In the genomic region with DNA sequence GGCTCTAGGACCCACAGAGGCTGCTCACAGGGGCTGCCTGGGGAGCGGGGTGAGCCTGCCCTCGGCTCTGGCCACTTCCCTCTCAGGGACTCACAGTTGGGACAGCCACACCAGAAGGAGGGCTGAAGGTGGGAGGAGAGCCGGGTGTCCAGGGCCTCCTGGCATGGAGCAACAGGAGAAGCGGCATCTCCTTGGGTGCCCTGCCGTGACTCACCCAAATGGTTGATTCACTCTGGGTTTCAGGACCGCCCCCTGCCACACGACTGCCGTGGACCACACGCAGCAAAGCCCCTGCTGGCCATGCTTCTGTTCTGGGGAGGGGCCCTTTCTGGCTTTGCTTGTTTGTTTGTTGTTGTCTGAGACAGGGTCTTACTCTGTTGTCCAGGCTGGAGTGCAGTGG, we compare ENCODE assay signal across 21 cellular contexts.
DNase-seq lines count a peak whose midpoint lies in the region; ATAC-seq and TF ChIP-seq lines count a peak whose summit lies in the region.
"Had no signal": no experiment of that assay in that cellular context is flagged by ENCODE, and none has a peak within 500 bp of the region (broad histone marks: within the 10 kb centered on the region; RNA-seq: fewer than 3 reads in every experiment).

No MANE protein-coding gene starts in this region.

- H3K27ac ChIP-seq in RWPE1, result peak overlapping the region; percentile 63
- H3K27ac ChIP-seq in temporal lobe (ENCODE audit: low read depth, low read length), result peak overlapping the region; percentile 33
- H3K27ac ChIP-seq: HL-60, KMS-11 had no signal

- CTCF ChIA-PET in RWPE1 (lab: Yijun Ruan, JAX), result no interaction called here

- POLR2A ChIA-PET in RWPE1 (lab: Yijun Ruan, JAX; ENCODE audit: low non-redundant PET), result no interaction called here

- ATAC-seq in GM18861 (IDR thresholded peaks at IDR 0.05; ENCODE audit: unreplicated experiment), result no peak
- ATAC-seq: GM23338, HCT116 had no signal

- TF ChIP-seq CTCF in RWPE1 (conservative IDR thresholded peaks at IDR 0.05; ENCODE audit: low read depth) (no peak), epithelial cell of esophagus (IDR thresholded peaks at IDR 0.05; ENCODE audit: insufficient read depth, low read depth, low read length, missing control alignments) (no peak)

- no peak overlapping the region for H3K4me3 ChIP-seq in epithelial cell of esophagus (ENCODE audit: low read length)
- H3K4me3 ChIP-seq: GM23338 had no signal

- peak; percentile 32 for DNase-seq in ELR (ENCODE audit: low read depth)
- no peak for DNase-seq in RWPE1 (ENCODE audit: low spot score)
- DNase-seq in epithelial cell of esophagus (ENCODE audit: low read depth), result peak; percentile 25
- DNase-seq in mucosa of gallbladder (ENCODE audit: low spot score), result no peak
- no peak for DNase-seq in NCI-H2227 treated with DMSO at 0.1 percent for 48 hours (lab: John Stamatoyannopoulos, UW)
- DNase-seq: CD4-positive, CD25-positive, alpha-beta regulatory T cell; DMS79; MV-4-11; NCI-H1694; NCI-H2081; NCI-H2171 treated with DMSO at 0.1 percent for 48 hours; NCI-H446; NCI-H526; OCI-M1; SHP77 had no signal

Comparison
In these comparisons a context has a peak if more than half of its experiments do, and no peak if none do; other contexts are left out.
1. DNase-seq: peak in ELR (single experiment) and epithelial cell of esophagus (single experiment); none in RWPE1 (single experiment), mucosa of gallbladder (single experiment) and NCI-H2227 treated with DMSO at 0.1 percent for 48 hours (single experiment).